2 cellular contexts compared by ENCODE assay signal in the genomic region with DNA sequence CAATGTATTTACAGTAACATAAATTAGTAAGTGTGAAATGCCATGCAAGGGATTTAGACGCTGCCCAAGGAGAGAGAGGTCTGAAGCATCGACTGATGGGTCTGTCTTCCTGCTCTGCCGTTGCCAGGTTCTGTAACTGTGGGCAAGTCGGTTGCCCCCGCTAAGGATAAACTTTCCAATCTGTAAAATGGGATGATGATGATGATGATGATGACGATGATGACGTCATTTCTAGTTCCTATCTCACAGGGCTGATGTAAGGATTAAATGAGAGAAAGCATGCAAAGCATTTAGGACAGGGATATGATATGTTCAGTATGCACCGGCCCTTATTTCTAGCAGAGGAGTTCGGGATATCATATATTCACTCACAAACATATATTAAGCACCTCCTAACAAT.
TF ChIP-seq lines count a peak whose summit lies in the region.

No MANE protein-coding gene starts in this region.

TF ChIP-seq in HEK293, 187 proteins besides CTCF, POLR2A, EP300 and RAD21:
- TF ChIP-seq, protein P1, sequence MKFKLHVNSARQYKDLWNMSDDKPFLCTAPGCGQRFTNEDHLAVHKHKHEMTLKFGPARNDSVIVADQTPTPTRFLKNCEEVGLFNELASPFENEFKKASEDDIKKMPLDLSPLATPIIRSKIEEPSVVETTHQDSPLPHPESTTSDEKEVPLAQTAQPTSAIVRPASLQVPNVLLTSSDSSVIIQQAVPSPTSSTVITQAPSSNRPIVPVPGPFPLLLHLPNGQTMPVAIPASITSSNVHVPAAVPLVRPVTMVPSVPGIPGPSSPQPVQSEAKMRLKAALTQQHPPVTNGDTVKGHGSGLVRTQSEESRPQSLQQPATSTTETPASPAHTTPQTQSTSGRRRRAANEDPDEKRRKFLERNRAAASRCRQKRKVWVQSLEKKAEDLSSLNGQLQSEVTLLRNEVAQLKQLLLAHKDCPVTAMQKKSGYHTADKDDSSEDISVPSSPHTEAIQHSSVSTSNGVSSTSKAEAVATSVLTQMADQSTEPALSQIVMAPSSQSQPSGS (tag by site-specific recombination; IDR thresholded peaks at IDR 0.05; ENCODE audit: low read depth), result peak; percentile 76
- TF ChIP-seq, protein P2, sequence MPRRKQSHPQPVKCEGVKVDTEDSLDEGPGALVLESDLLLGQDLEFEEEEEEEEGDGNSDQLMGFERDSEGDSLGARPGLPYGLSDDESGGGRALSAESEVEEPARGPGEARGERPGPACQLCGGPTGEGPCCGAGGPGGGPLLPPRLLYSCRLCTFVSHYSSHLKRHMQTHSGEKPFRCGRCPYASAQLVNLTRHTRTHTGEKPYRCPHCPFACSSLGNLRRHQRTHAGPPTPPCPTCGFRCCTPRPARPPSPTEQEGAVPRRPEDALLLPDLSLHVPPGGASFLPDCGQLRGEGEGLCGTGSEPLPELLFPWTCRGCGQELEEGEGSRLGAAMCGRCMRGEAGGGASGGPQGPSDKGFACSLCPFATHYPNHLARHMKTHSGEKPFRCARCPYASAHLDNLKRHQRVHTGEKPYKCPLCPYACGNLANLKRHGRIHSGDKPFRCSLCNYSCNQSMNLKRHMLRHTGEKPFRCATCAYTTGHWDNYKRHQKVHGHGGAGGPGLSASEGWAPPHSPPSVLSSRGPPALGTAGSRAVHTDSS (tag by site-specific recombination; IDR thresholded peaks at IDR 0.05), result peak; percentile 86
- TF ChIP-seq ZNF473 (tag by site-specific recombination; IDR thresholded peaks at IDR 0.05), result no peak
- no peak for TF ChIP-seq ZNF416 (tag by site-specific recombination; IDR thresholded peaks at IDR 0.05)

TF ChIP-seq in GM12878, 131 proteins besides CTCF, POLR2A, EP300 and RAD21:
- TF ChIP-seq, protein P3, sequence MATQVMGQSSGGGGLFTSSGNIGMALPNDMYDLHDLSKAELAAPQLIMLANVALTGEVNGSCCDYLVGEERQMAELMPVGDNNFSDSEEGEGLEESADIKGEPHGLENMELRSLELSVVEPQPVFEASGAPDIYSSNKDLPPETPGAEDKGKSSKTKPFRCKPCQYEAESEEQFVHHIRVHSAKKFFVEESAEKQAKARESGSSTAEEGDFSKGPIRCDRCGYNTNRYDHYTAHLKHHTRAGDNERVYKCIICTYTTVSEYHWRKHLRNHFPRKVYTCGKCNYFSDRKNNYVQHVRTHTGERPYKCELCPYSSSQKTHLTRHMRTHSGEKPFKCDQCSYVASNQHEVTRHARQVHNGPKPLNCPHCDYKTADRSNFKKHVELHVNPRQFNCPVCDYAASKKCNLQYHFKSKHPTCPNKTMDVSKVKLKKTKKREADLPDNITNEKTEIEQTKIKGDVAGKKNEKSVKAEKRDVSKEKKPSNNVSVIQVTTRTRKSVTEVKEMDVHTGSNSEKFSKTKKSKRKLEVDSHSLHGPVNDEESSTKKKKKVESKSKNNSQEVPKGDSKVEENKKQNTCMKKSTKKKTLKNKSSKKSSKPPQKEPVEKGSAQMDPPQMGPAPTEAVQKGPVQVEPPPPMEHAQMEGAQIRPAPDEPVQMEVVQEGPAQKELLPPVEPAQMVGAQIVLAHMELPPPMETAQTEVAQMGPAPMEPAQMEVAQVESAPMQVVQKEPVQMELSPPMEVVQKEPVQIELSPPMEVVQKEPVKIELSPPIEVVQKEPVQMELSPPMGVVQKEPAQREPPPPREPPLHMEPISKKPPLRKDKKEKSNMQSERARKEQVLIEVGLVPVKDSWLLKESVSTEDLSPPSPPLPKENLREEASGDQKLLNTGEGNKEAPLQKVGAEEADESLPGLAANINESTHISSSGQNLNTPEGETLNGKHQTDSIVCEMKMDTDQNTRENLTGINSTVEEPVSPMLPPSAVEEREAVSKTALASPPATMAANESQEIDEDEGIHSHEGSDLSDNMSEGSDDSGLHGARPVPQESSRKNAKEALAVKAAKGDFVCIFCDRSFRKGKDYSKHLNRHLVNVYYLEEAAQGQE (IDR thresholded peaks at IDR 0.05; ENCODE audit: low read depth, low read length), result no peak
- TF ChIP-seq ETV6 (conservative IDR thresholded peaks at IDR 0.05 in 1 of 2, IDR thresholded peaks at IDR 0.05 in 1 of 2; ENCODE audit: borderline replicate concordance in 1 of 2, low read depth in 1 of 2) (no peak), POLR2AphosphoS2 (IDR thresholded peaks at IDR 0.05; ENCODE audit: low read depth, low read length) (no peak), FOS (IDR thresholded peaks at IDR 0.05; ENCODE audit: borderline replicate concordance, extremely low read depth, insufficient read length) (no peak), ATF7 (IDR thresholded peaks at IDR 0.05; ENCODE audit: low read depth) (peak; percentile 81)
- TF ChIP-seq, protein P4, sequence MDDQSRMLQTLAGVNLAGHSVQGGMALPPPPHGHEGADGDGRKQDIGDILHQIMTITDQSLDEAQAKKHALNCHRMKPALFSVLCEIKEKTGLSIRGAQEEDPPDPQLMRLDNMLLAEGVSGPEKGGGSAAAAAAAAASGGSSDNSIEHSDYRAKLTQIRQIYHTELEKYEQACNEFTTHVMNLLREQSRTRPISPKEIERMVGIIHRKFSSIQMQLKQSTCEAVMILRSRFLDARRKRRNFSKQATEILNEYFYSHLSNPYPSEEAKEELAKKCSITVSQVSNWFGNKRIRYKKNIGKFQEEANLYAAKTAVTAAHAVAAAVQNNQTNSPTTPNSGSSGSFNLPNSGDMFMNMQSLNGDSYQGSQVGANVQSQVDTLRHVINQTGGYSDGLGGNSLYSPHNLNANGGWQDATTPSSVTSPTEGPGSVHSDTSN (IDR thresholded peaks at IDR 0.05; ENCODE audit: insufficient replicate concordance, low read depth, low read length), result no peak
- TF ChIP-seq, protein P5, sequence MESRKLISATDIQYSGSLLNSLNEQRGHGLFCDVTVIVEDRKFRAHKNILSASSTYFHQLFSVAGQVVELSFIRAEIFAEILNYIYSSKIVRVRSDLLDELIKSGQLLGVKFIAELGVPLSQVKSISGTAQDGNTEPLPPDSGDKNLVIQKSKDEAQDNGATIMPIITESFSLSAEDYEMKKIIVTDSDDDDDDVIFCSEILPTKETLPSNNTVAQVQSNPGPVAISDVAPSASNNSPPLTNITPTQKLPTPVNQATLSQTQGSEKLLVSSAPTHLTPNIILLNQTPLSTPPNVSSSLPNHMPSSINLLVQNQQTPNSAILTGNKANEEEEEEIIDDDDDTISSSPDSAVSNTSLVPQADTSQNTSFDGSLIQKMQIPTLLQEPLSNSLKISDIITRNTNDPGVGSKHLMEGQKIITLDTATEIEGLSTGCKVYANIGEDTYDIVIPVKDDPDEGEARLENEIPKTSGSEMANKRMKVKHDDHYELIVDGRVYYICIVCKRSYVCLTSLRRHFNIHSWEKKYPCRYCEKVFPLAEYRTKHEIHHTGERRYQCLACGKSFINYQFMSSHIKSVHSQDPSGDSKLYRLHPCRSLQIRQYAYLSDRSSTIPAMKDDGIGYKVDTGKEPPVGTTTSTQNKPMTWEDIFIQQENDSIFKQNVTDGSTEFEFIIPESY (IDR thresholded peaks at IDR 0.05), result no peak
